In genomic region chr13:106104281-106104901, GRCh38 we compare ENCODE assay signal across 10 cellular contexts.
A peak's percentile ranks its signal among the peaks of the same experiment; 100 is the strongest.
DNase-seq lines count a peak whose midpoint lies in the region; FAIRE-seq and TF ChIP-seq lines count a peak whose summit lies in the region.
"Had no signal": no experiment of that assay in that cellular context is flagged by ENCODE, and none has a peak within 500 bp of the region (broad histone marks: within the 10 kb centered on the region; RNA-seq: fewer than 3 reads in every experiment).

No MANE protein-coding gene starts in this region.

- H2AFZ ChIP-seq in fibroblast of lung (ENCODE audit: low read length), result no peak overlapping the region

- CTCF ChIA-PET in HEK293 (lab: Yijun Ruan, JAX), result no interaction called here

- H4K20me1 ChIP-seq in fibroblast of lung (ENCODE audit: control insufficient read depth, extremely low read depth, insufficient read depth, low read length), result no peaks in the 10 kb centered on the region

- H3K9ac ChIP-seq in fibroblast of lung (ENCODE audit: insufficient read depth, low read length), result no peak overlapping the region

- H3K4me3 ChIP-seq in HEK293 (ENCODE audit: low read depth, low read length), result no peak overlapping the region
- no peak overlapping the region for H3K4me3 ChIP-seq in SJSA1
- H3K4me3 ChIP-seq in fibroblast of lung (replicated peaks in 1 of 4; ENCODE audit: control extremely low read depth in 1 of 4, insufficient read depth in 1 of 4, low read depth in 3 of 4, low read length in 4 of 4), result no peak overlapping the region
- no peak overlapping the region for H3K4me3 ChIP-seq in small intestine (ENCODE audit: low read depth in 1 of 2, low read length in 2 of 2)

- whole genome bisulfite sequencing in small intestine, 3 donors, result 69 to 75% (median 74%) methylated on average over 3 of the region's 3 CpGs

- POLR2A ChIA-PET in HEK293 (lab: Yijun Ruan, JAX), result no interaction called here

- H3K4me2 ChIP-seq in fibroblast of lung (ENCODE audit: extremely low read depth, insufficient read depth, low read length), result peak overlapping the region; percentile 47

- peaks cover 3% of the 10 kb centered on the region; the same call in 1 of the 2 replicates for H3K4me1 ChIP-seq in HEK293 (ENCODE audit: control insufficient read depth, insufficient read depth, low read length)
- H3K4me1 ChIP-seq in SJSA1 (replicated peaks), result peaks cover 66% of the 10 kb centered on the region
- peaks cover 11% of the 10 kb centered on the region for H3K4me1 ChIP-seq in fibroblast of lung (ENCODE audit: control insufficient read depth, extremely low read depth, insufficient read depth, low read length)
- H3K4me1 ChIP-seq in small intestine (ENCODE audit: control insufficient read depth in 2 of 2, insufficient read depth in 1 of 2, low read depth in 1 of 2, low read length in 1 of 2), result peaks cover 0 to 4% of the 10 kb centered on the region in 2 donors

- no peak overlapping the region for H3K27ac ChIP-seq in HEK293 (ENCODE audit: extremely low read depth, low read depth, low read length)
- peak overlapping the region; percentile 90 for H3K27ac ChIP-seq in SJSA1
- H3K27ac ChIP-seq in fibroblast of lung (ENCODE audit: insufficient read depth, low read length), result no peak overlapping the region
- peak overlapping the region in 1 of 2 donors; percentile 29 for H3K27ac ChIP-seq in small intestine (ENCODE audit: low read depth in 1 of 2, low read length in 1 of 2)

- no peaks in the 10 kb centered on the region for H3K27me3 ChIP-seq in SJSA1 (replicated peaks)
- H3K27me3 ChIP-seq in fibroblast of lung (ENCODE audit: control insufficient read depth, insufficient read depth, low read length), result no peaks in the 10 kb centered on the region
- H3K27me3 ChIP-seq in small intestine (ENCODE audit: control insufficient read depth in 2 of 2, insufficient read depth in 2 of 2, low read length in 2 of 2), result no peaks in the 10 kb centered on the region

- H3K9me3 ChIP-seq in HEK293 (ENCODE audit: control insufficient read depth, insufficient read depth, low read depth, low read length), result no peaks in the 10 kb centered on the region
- no peaks in the 10 kb centered on the region for H3K9me3 ChIP-seq in SJSA1 (replicated peaks)
- H3K9me3 ChIP-seq in fibroblast of lung (ENCODE audit: control insufficient read depth, insufficient read depth, low read depth, low read length), result no peaks in the 10 kb centered on the region
- no peaks in the 10 kb centered on the region for H3K9me3 ChIP-seq in small intestine (ENCODE audit: control insufficient read depth, low read depth)

- DNase-seq in SJSA1 (ENCODE audit: low read depth in 1 of 2, low spot score in 2 of 2) (peak; percentile 93 to 98), fibroblast of lung (ENCODE audit: low read depth in 2 of 2) (peak; percentile 83 to 96), small intestine (peak; percentile 61), NCI-H526 treated with DMSO at 0.1 percent for 48 hours (lab: John Stamatoyannopoulos, UW) (no peak), DMS 273 (lab: John Stamatoyannopoulos, UW; ENCODE audit: unreplicated experiment) (no peak), NCI-H2171 treated with DMSO at 0.1 percent for 48 hours (lab: John Stamatoyannopoulos, UW) (no peak), NCI-H2081 treated with DMSO at 0.1 percent for 48 hours (lab: John Stamatoyannopoulos, UW) (no peak)
- DNase-seq: activated B cell treated with CpG ODN at 0.5 μM for 24 hours; activated effector memory CD4-positive, alpha-beta T cell treated with anti-CD3 and anti-CD28 coated beads, Interleukin-2, amount 50 U/mL, for 16 hours had no signal

- TF ChIP-seq CTCF in HEK293 (tag by site-specific recombination; IDR thresholded peaks at IDR 0.05) (no peak), fibroblast of lung (conservative IDR thresholded peaks at IDR 0.05 in 1 of 2, IDR thresholded peaks at IDR 0.05 in 1 of 2; ENCODE audit: low read depth in 1 of 2, low read length in 2 of 2) (no peak)

- H3K36me3 ChIP-seq in HEK293 (ENCODE audit: control insufficient read depth in 2 of 2, insufficient read depth in 1 of 2, low read length in 2 of 2) (no peaks in the 10 kb centered on the region), SJSA1 (no peaks in the 10 kb centered on the region), fibroblast of lung (ENCODE audit: control insufficient read depth, insufficient read depth, low read length) (no peaks in the 10 kb centered on the region), small intestine (ENCODE audit: control insufficient read depth in 2 of 2, insufficient read depth in 2 of 2, low read length in 2 of 2) (no peaks in the 10 kb centered on the region)

- FAIRE-seq in small intestine (lab: Jason Lieb, UNC), result no peak

- H3K79me2 ChIP-seq in fibroblast of lung (ENCODE audit: control insufficient read depth, insufficient read depth, low read length), result no peaks in the 10 kb centered on the region

TF ChIP-seq in HEK293, 187 proteins besides CTCF, POLR2A, EP300 and RAD21:
- TF ChIP-seq PRDM6 (tag by site-specific recombination; IDR thresholded peaks at IDR 0.05), result no peak
- TF ChIP-seq ZNF202 (tag by site-specific recombination; IDR thresholded peaks at IDR 0.05; ENCODE audit: borderline replicate concordance), result no peak
- 0 out of 2 replicates have a peak, but pooled peaks have one; percentile 20 for TF ChIP-seq GLIS1 (tag by site-specific recombination; IDR thresholded peaks at IDR 0.05)
- no peak for TF ChIP-seq BCL11A (tag by site-specific recombination; IDR thresholded peaks at IDR 0.05; ENCODE audit: low read depth)
- no peak for TF ChIP-seq ZNF366 (tag by site-specific recombination; conservative IDR thresholded peaks at IDR 0.05)
- no peak for TF ChIP-seq ZNF624 (tag by site-specific recombination; IDR thresholded peaks at IDR 0.05)
- TF ChIP-seq YY1 (tag by site-specific recombination; IDR thresholded peaks at IDR 0.05), result no peak
- no peak for TF ChIP-seq ZNF146 (tag by site-specific recombination; IDR thresholded peaks at IDR 0.05)
- TF ChIP-seq FEZF1 (tag by site-specific recombination; IDR thresholded peaks at IDR 0.05), result no peak
- no peak for TF ChIP-seq ZNF214 (tag by site-specific recombination; IDR thresholded peaks at IDR 0.05; ENCODE audit: borderline replicate concordance)
- no peak for TF ChIP-seq ZNF114 (tag by site-specific recombination; IDR thresholded peaks at IDR 0.05)
- no peak for TF ChIP-seq ZNF510 (tag by site-specific recombination; IDR thresholded peaks at IDR 0.05; ENCODE audit: insufficient replicate concordance)
- TF ChIP-seq ZNF48 (tag by site-specific recombination; IDR thresholded peaks at IDR 0.05), result no peak
- no peak for TF ChIP-seq ZNF792 (tag by site-specific recombination; IDR thresholded peaks at IDR 0.05)
- TF ChIP-seq ZNF449 (tag by site-specific recombination; IDR thresholded peaks at IDR 0.05), result peak; percentile 40; the same call in 1 of the 2 replicates
- no peak for TF ChIP-seq ZNF701 (tag by site-specific recombination; IDR thresholded peaks at IDR 0.05)
- TF ChIP-seq KLF16 (tag by site-specific recombination; IDR thresholded peaks at IDR 0.05), result no peak
- peak; percentile 8; the same call in 1 of the 2 replicates for TF ChIP-seq ZNF664 (tag by site-specific recombination; IDR thresholded peaks at IDR 0.05)
- no peak; the same call in 1 of the 2 replicates for TF ChIP-seq MZF1 (tag by site-specific recombination; IDR thresholded peaks at IDR 0.05; ENCODE audit: borderline replicate concordance)
- no peak for TF ChIP-seq MEIS1 (CRISPR knock-in tag; IDR thresholded peaks at IDR 0.05; ENCODE audit: borderline replicate concordance)
- no peak for TF ChIP-seq ZNF37A (tag by site-specific recombination; IDR thresholded peaks at IDR 0.05)
- TF ChIP-seq ZNF140 (tag by site-specific recombination; IDR thresholded peaks at IDR 0.05), result no peak

Comparison
In these comparisons a context has a peak if more than half of its experiments do, and no peak if none do; other contexts are left out.
1. DNase-seq: peak in SJSA1 (2 of 2), fibroblast of lung (2 of 2) and small intestine (single experiment); none in NCI-H526 treated with DMSO at 0.1 percent for 48 hours (single experiment), DMS 273 (single experiment), NCI-H2171 treated with DMSO at 0.1 percent for 48 hours (single experiment) and NCI-H2081 treated with DMSO at 0.1 percent for 48 hours (single experiment).